Comparison of ENCODE assay signal across 1 cellular context in genomic region chrX:17295788-17296187, GRCh38.
TF ChIP-seq lines count a peak whose summit lies in the region.

No MANE protein-coding gene starts in this region.

TF ChIP-seq in HepG2, 621 proteins besides CTCF, POLR2A, EP300 and RAD21 (continued from another document):
- TF ChIP-seq, protein P1, sequence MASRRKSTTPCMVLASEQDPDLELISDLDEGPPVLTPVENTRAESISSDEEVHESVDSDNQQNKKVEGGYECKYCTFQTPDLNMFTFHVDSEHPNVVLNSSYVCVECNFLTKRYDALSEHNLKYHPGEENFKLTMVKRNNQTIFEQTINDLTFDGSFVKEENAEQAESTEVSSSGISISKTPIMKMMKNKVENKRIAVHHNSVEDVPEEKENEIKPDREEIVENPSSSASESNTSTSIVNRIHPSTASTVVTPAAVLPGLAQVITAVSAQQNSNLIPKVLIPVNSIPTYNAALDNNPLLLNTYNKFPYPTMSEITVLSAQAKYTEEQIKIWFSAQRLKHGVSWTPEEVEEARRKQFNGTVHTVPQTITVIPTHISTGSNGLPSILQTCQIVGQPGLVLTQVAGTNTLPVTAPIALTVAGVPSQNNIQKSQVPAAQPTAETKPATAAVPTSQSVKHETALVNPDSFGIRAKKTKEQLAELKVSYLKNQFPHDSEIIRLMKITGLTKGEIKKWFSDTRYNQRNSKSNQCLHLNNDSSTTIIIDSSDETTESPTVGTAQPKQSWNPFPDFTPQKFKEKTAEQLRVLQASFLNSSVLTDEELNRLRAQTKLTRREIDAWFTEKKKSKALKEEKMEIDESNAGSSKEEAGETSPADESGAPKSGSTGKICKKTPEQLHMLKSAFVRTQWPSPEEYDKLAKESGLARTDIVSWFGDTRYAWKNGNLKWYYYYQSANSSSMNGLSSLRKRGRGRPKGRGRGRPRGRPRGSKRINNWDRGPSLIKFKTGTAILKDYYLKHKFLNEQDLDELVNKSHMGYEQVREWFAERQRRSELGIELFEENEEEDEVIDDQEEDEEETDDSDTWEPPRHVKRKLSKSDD (CRISPR knock-in tag; IDR thresholded peaks at IDR 0.05; ENCODE audit: low read depth): no peak
- no peak for TF ChIP-seq DNMT1 (CRISPR knock-in tag; IDR thresholded peaks at IDR 0.05)
- TF ChIP-seq ATF7 (IDR thresholded peaks at IDR 0.05): peak; percentile 13; the same call in 1 of the 2 replicates
- TF ChIP-seq ATF7 (CRISPR knock-in tag; IDR thresholded peaks at IDR 0.05): no peak
- no peak for TF ChIP-seq ZNF569 (CRISPR knock-in tag; IDR thresholded peaks at IDR 0.05; ENCODE audit: borderline replicate concordance)
- no peak for TF ChIP-seq NRL (CRISPR knock-in tag; IDR thresholded peaks at IDR 0.05; ENCODE audit: borderline replicate concordance)
- TF ChIP-seq HNF4G (IDR thresholded peaks at IDR 0.05; ENCODE audit: borderline replicate concordance, low read depth, low read length): no peak
- no peak for TF ChIP-seq HNF4G (CRISPR knock-in tag; IDR thresholded peaks at IDR 0.05; ENCODE audit: borderline replicate concordance, low read depth)
